ENCODE assay signal across 22 cellular contexts in the genomic region with DNA sequence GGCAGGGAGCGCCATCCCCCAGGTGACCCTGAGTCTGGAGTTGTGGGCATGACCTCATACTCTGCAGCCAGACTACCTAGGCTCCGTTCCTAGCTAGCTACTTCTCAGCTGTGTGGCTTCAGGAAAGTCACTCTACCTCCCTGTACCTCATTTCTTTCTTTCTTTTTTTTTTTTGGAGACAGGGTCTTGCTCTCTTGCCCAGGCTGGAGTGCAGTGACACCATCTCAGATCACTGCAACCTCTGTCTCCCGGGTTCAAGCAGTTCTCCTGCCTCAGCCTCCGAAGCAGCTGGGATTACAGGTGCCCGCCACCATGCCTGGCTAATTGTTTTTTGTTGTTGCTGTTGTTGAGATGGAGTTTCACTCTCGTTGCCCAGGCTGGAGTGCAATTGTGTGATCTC. TPM values are rescaled to one million over a fixed set of nuclear protein-coding genes. Genes with fewer than 3 reads are reported as not detected.
A peak's percentile ranks its signal among the peaks of the same experiment; 100 is the strongest.
DNase-seq lines count a peak whose midpoint lies in the region; ATAC-seq and TF ChIP-seq lines count a peak whose summit lies in the region.
"Had no signal": no experiment of that assay in that cellular context is flagged by ENCODE, and none has a peak within 500 bp of the region (broad histone marks: within the 10 kb centered on the region; RNA-seq: fewer than 3 reads in every experiment).

No MANE protein-coding gene starts in this region.

- H3K79me2 ChIP-seq in HCT116 (ENCODE audit: insufficient read depth, low read length) (peaks cover 3% of the 10 kb centered on the region; the same call in 1 of the 2 replicates), hepatocyte (no peaks in the 10 kb centered on the region)

- H3K27ac ChIP-seq in HCT116 (ENCODE audit: low read depth, low read length) (no peak overlapping the region), RWPE1 (peak overlapping the region; percentile 19), left lung (no peak overlapping the region), hepatocyte (no peak overlapping the region)
- H3K27ac ChIP-seq: BLaER1, Peyer's patch, SJSA1 had no signal

- no peak for TF ChIP-seq POLR2A in HCT116 (IDR thresholded peaks at IDR 0.05; ENCODE audit: borderline replicate concordance, extremely low read depth, insufficient read depth, insufficient read length)

- TF ChIP-seq CTCF in HCT116 (IDR thresholded peaks at IDR 0.05 in 2 of 3, conservative IDR thresholded peaks at IDR 0.05 in 1 of 3; ENCODE audit: borderline replicate concordance in 1 of 3, insufficient read depth in 1 of 3, low read depth in 2 of 3, low read length in 2 of 3): no peak
- TF ChIP-seq CTCF in RWPE1 (conservative IDR thresholded peaks at IDR 0.05; ENCODE audit: low read depth): no peak
- no peak for TF ChIP-seq CTCF in left lung (IDR thresholded peaks at IDR 0.05)
- no peak for TF ChIP-seq CTCF in hepatocyte (IDR thresholded peaks at IDR 0.05; ENCODE audit: poor library complexity)

- H3K4me2 ChIP-seq in HCT116 (ENCODE audit: low read length) (no peak overlapping the region), hepatocyte (no peak overlapping the region)

- H3K9me3 ChIP-seq in HCT116 (ENCODE audit: control insufficient read depth in 1 of 2, insufficient read depth in 1 of 2, low read depth in 1 of 2, low read length in 2 of 2) (no peaks in the 10 kb centered on the region), left lung (no peaks in the 10 kb centered on the region), hepatocyte (ENCODE audit: low read depth) (no peaks in the 10 kb centered on the region)
- H3K9me3 ChIP-seq: BLaER1, Peyer's patch, SJSA1 had no signal

- intact Hi-C loops in HCT116 (cut with micrococcal nuclease) (no loop called here), left lung (cut with DNase I) (loop anchor here in 1 of 2 donors (5.0 kb wide), 1 partner anchor 40 kb away; no protein-coding TSS in a partner anchor)

- no peak overlapping the region for H3K4me3 ChIP-seq in HCT116 (replicated peaks in 1 of 2; ENCODE audit: low read depth in 1 of 2, low read length in 2 of 2)
- no peak overlapping the region for H3K4me3 ChIP-seq in left lung
- no peak overlapping the region for H3K4me3 ChIP-seq in hepatocyte
- H3K4me3 ChIP-seq: BLaER1, Peyer's patch, SJSA1 had no signal

- no peak for TF ChIP-seq RAD21 in HCT116 (IDR thresholded peaks at IDR 0.05; ENCODE audit: low read depth)

- BruUV-seq in HCT116 (replicated peaks; lab: Mats Ljungman, UMichigan): no TSS peak

- H3K4me3 Mint-ChIP-seq in stimulated activated naive B cell treated with anti-CD40 and anti-IgM and Interleukin-4, amounts not matched to agents 10 μg/mL and 1 μg/mL and 100 μg/mL, for 72 hours: no peak overlapping the region
- H3K4me3 Mint-ChIP-seq: CD8-positive, alpha-beta T cell had no signal

- CTCF ChIA-PET in HCT116 (lab: Charles Lee) (interaction anchor here (0.7 to 4.8 kb wide), 5 partner anchors 14 to 43 kb away, joined by 3 to 63 read pairs (median 5); partner anchors contain the start of gene PLIN3), RWPE1 (lab: Yijun Ruan, JAX) (interaction anchor here (0.5 to 1.2 kb wide), 4 partner anchors 14 to 191 kb away, joined by 3 to 4 read pairs (median 4); no protein-coding TSS in a partner anchor)

- RAD21 ChIA-PET in HCT116 (lab: Charles Lee; ENCODE audit: low non-redundant PET in 1 of 2, low total read pairs in 2 of 2, uncharacterized antibody in 2 of 2, unreplicated experiment in 2 of 2): no interaction called here

- H3K36me3 Mint-ChIP-seq in stimulated activated naive B cell treated with anti-CD40 and anti-IgM and Interleukin-4, amounts not matched to agents 10 μg/mL and 1 μg/mL and 100 μg/mL, for 72 hours: peaks cover 9 to 28% of the 10 kb centered on the region in 2 donors

- H3K4me1 ChIP-seq in HCT116 (ENCODE audit: control insufficient read depth in 1 of 2, insufficient read depth in 2 of 2, low read length in 2 of 2) (no peaks in the 10 kb centered on the region), left lung (no peaks in the 10 kb centered on the region), hepatocyte (ENCODE audit: insufficient read depth) (no peaks in the 10 kb centered on the region)
- H3K4me1 ChIP-seq: Peyer's patch, SJSA1 had no signal

- H2AFZ ChIP-seq in HCT116 (ENCODE audit: low read depth, low read length, poor library complexity, severe bottlenecking): no peak overlapping the region
- H2AFZ ChIP-seq in hepatocyte: no peak overlapping the region

- POLR2A ChIA-PET in HCT116 (lab: Charles Lee): interaction anchor here (1.2 to 1.5 kb wide), 2 partner anchors 15 to 42 kb away, joined by 4 to 5 read pairs; partner anchors contain the start of gene PLIN3
- POLR2A ChIA-PET in RWPE1 (lab: Yijun Ruan, JAX; ENCODE audit: low non-redundant PET): no interaction called here

- H3K36me3 ChIP-seq in HCT116 (ENCODE audit: control insufficient read depth in 1 of 2, insufficient read depth in 2 of 2, low read length in 2 of 2): peaks cover 43 to 50% of the 10 kb centered on the region in 2 experiments
- H3K36me3 ChIP-seq in left lung: peaks cover 0 to 100% of the 10 kb centered on the region in 2 donors
- no peaks in the 10 kb centered on the region for H3K36me3 ChIP-seq in hepatocyte (replicated peaks; ENCODE audit: insufficient read depth, low read depth)

- DNase-seq in HCT116 (ENCODE audit: low read depth, low spot score) (no peak), RWPE1 (ENCODE audit: low spot score) (no peak), left lung (no peak), hepatocyte (ENCODE audit: low spot score) (no peak)
- no peak for DNase-seq in stimulated activated naive B cell treated with anti-CD40 and anti-IgM and Interleukin-4, amounts not matched to agents 10 μg/mL and 1 μg/mL and 100 μg/mL, for 72 hours
- DNase-seq: ACHN; CD8-positive, alpha-beta T cell; DND-41; IMR-90; MV-4-11; NCI-H1105 treated with DMSO at 0.1 percent for 48 hours; NCI-H2029 treated with DMSO at 0.1 percent for 48 hours; NCI-H226; NCI-H510A treated with DMSO at 0.1 percent for 48 hours; NCI-H82; Peyer's patch had no signal

- H3K9me2 ChIP-seq in HCT116 (ENCODE audit: insufficient read depth) (no peaks in the 10 kb centered on the region), hepatocyte (replicated peaks; ENCODE audit: insufficient read depth) (no peaks in the 10 kb centered on the region)

- H3K9me3 Mint-ChIP-seq in stimulated activated naive B cell treated with anti-CD40 and anti-IgM and Interleukin-4, amounts not matched to agents 10 μg/mL and 1 μg/mL and 100 μg/mL, for 72 hours: no peaks in the 10 kb centered on the region
- H3K9me3 Mint-ChIP-seq: CD8-positive, alpha-beta T cell had no signal

- ATAC-seq in HCT116: 0 out of 2 replicates have a peak, but pooled peaks have one; percentile 21
- ATAC-seq in left lung: peak; percentile 16
- no peak for ATAC-seq in stimulated activated naive B cell treated with anti-CD40 and anti-IgM and Interleukin-4, amounts not matched to agents 10 μg/mL and 1 μg/mL and 100 μg/mL, for 72 hours (replicated peaks)
- no peak for ATAC-seq in GM19324 (IDR thresholded peaks at IDR 0.05; ENCODE audit: low FRiP score, unreplicated experiment)
- ATAC-seq in HG03342 (IDR thresholded peaks at IDR 0.05; ENCODE audit: unreplicated experiment): no peak

- H4K20me1 ChIP-seq in HCT116 (ENCODE audit: insufficient read depth) (no peaks in the 10 kb centered on the region), hepatocyte (ENCODE audit: insufficient read depth, poor library complexity, severe bottlenecking) (no peaks in the 10 kb centered on the region)

- H3K4me1 Mint-ChIP-seq in stimulated activated naive B cell treated with anti-CD40 and anti-IgM and Interleukin-4, amounts not matched to agents 10 μg/mL and 1 μg/mL and 100 μg/mL, for 72 hours: peaks cover 10 to 12% of the 10 kb centered on the region in 2 donors

- H3K27me3 ChIP-seq in HCT116 (ENCODE audit: insufficient read depth, low read length) (no peaks in the 10 kb centered on the region), left lung (no peaks in the 10 kb centered on the region), hepatocyte (no peaks in the 10 kb centered on the region)
- H3K27me3 ChIP-seq: BLaER1, Peyer's patch, SJSA1 had no signal

- peak overlapping the region; percentile 42 for H3K27ac Mint-ChIP-seq in stimulated activated naive B cell treated with anti-CD40 and anti-IgM and Interleukin-4, amounts not matched to agents 10 μg/mL and 1 μg/mL and 100 μg/mL, for 72 hours
- H3K27ac Mint-ChIP-seq: CD8-positive, alpha-beta T cell had no signal

- H3K9ac ChIP-seq in HCT116 (ENCODE audit: low read length): no peak overlapping the region
- H3K9ac ChIP-seq: BLaER1 had no signal

- WGBS in hepatocyte (ENCODE audit: low lambda C conversion rate, missing lambda C conversion rate): 97% methylated on average over 6 of the region's 6 CpGs

- no peaks in the 10 kb centered on the region for H3K27me3 Mint-ChIP-seq in stimulated activated naive B cell treated with anti-CD40 and anti-IgM and Interleukin-4, amounts not matched to agents 10 μg/mL and 1 μg/mL and 100 μg/mL, for 72 hours

TF ChIP-seq in HCT116, 20 proteins besides CTCF, POLR2A, EP300 and RAD21 (continues in another document):
- TF ChIP-seq JUND (IDR thresholded peaks at IDR 0.05) (no peak), MAX (IDR thresholded peaks at IDR 0.05) (no peak), TCF7L2 (IDR thresholded peaks at IDR 0.05; ENCODE audit: borderline replicate concordance, extremely low read depth, insufficient read depth, insufficient read length) (no peak), SRF (IDR thresholded peaks at IDR 0.05; ENCODE audit: low read depth) (no peak), EGR1 (IDR thresholded peaks at IDR 0.05; ENCODE audit: low read depth) (no peak), SIN3A (IDR thresholded peaks at IDR 0.05; ENCODE audit: low read depth) (no peak), CEBPB (IDR thresholded peaks at IDR 0.05; ENCODE audit: low read depth) (no peak), CBX3 (IDR thresholded peaks at IDR 0.05; ENCODE audit: low read depth) (no peak), EZH2 (IDR thresholded peaks at IDR 0.05) (no peak)

RNA-seq across cellular contexts. Expression of gene PLIN3, which starts 15.0 kb away (rescaled TPM):
- total RNA-seq in HCT116 (2021; ENCODE audit: unreplicated experiment) (207 TPM), left lung (10 to 100 TPM; 51.4 to 71.7 TPM), hepatocyte (97.8 and 108 TPM in 2 replicates)
- polyA plus RNA-seq in HCT116 (2012): 219 and 273 TPM in 2 replicates
- polyA plus RNA-seq in hepatocyte: 118 and 121 TPM in 2 replicates

RNA-seq across cellular contexts. Expression of gene TICAM1, which starts 21.0 kb away (rescaled TPM):
- total RNA-seq in HCT116 (2021; ENCODE audit: unreplicated experiment) (28.7 TPM), left lung (10 to 100 TPM; 14.6 TPM), hepatocyte (3.7 and 5.0 TPM in 2 replicates)
- polyA plus RNA-seq in HCT116 (2012): 30.0 and 33.1 TPM in 2 replicates
- polyA plus RNA-seq in hepatocyte: 20.5 and 21.3 TPM in 2 replicates

RNA-seq across cellular contexts. Expression of gene ARRDC5, which starts 50.2 kb away (rescaled TPM):
- total RNA-seq in HCT116 (2021; ENCODE audit: unreplicated experiment): not detected
- not detected in 2 replicates for polyA plus RNA-seq in HCT116 (2012)
- total RNA-seq in left lung: under 1 TPM; 0.35 to 0.81 TPM
- total RNA-seq in hepatocyte: not detected in 2 replicates
- 0.12 TPM in 1 of 2 replicates, not detected in the other for polyA plus RNA-seq in hepatocyte
- total RNA-seq: H4, IMR-90, M059J, SJSA1 had no signal
- polyA plus RNA-seq: IMR-90 had no signal

RNA-seq across cellular contexts. Expression of gene UHRF1, which starts 56.8 kb away (rescaled TPM):
- 109 TPM for total RNA-seq in HCT116 (2021; ENCODE audit: unreplicated experiment)
- polyA plus RNA-seq in HCT116 (2012): 41.2 and 41.3 TPM in 2 replicates
- total RNA-seq in left lung: 10 to 100 TPM; 14.2 to 20.5 TPM
- 5.1 and 9.9 TPM in 2 replicates for total RNA-seq in hepatocyte
- polyA plus RNA-seq in hepatocyte: 11.5 and 13.6 TPM in 2 replicates

Comparison
In these comparisons a context has a peak if more than half of its experiments do, and no peak if none do; other contexts are left out.
1. ATAC-seq: peak in HCT116 (single experiment) and left lung (single experiment); none in stimulated activated naive B cell treated with anti-CD40 and anti-IgM and Interleukin-4, amounts not matched to agents 10 μg/mL and 1 μg/mL and 100 μg/mL, for 72 hours (0 of 2), GM19324 (single experiment) and HG03342 (single experiment).